ENCODE assay signal across 13 cellular contexts in the genomic region with DNA sequence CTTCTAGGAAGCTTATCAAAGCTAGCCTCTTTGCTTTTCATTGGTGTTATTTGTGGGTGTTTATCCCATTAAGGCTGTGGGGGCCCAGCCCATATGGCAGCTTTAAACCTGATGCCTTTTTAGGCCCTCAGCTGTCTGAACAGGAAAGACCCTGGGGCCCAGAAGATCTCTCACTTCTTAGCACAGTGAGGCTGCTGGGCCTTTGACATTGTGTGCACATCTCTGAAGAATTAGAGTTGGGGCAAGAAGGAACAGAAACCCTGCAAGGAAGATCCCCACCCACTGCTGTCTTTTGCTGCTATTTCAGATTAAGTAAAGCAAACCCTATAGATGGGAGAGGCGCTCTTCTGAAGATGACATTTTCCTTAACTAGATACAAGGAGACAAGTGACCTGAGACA.
A peak's percentile ranks its signal among the peaks of the same experiment; 100 is the strongest.
DNase-seq lines count a peak whose midpoint lies in the region; ATAC-seq and TF ChIP-seq lines count a peak whose summit lies in the region.
"Had no signal": no experiment of that assay in that cellular context is flagged by ENCODE, and none has a peak within 500 bp of the region (broad histone marks: within the 10 kb centered on the region; RNA-seq: fewer than 3 reads in every experiment).

No MANE protein-coding gene starts in this region.

- ATAC-seq in GM19372 (IDR thresholded peaks at IDR 0.05; ENCODE audit: low read depth, unreplicated experiment) (peak; percentile 84), HG02642 (IDR thresholded peaks at IDR 0.05; ENCODE audit: poor library complexity, unreplicated experiment) (peak; percentile 73), HG03521 (IDR thresholded peaks at IDR 0.05; ENCODE audit: unreplicated experiment) (peak; percentile 60), left cardiac atrium (no peak)
- ATAC-seq: HCT116 had no signal

- 93 to 97% methylated on average over 1 of the region's 1 CpG for WGBS in lower leg skin, 2 donors

- DNase-seq in GM10248 (ENCODE audit: extremely low spot score), result peak; percentile 61
- DNase-seq in lower leg skin (ENCODE audit: low spot score in 2 of 2), result no peak
- no peak for DNase-seq in left cardiac atrium
- no peak for DNase-seq in activated CD4-positive, alpha-beta T cell treated with anti-CD3 and anti-CD28 coated beads, Interleukin-2, amount 50 U/mL, for 4 hours
- no peak for DNase-seq in GOT3 (lab: John Stamatoyannopoulos, UW)
- DNase-seq: activated CD8-positive, alpha-beta memory T cell treated with anti-CD3 and anti-CD28 coated beads, Interleukin-2, amount 50 U/mL, for 4 hours; activated naive CD8-positive, alpha-beta T cell treated with anti-CD3 and anti-CD28 coated beads, Interleukin-2, amount 10 ng/mL, durations not matched to agents 7 days and 5 days; erythroblast; stimulated activated naive CD4-positive, alpha-beta T cell had no signal

- TF ChIP-seq POLR2A in lower leg skin (IDR thresholded peaks at IDR 0.05), result no peak

- TF ChIP-seq CTCF in GM10248 (IDR thresholded peaks at IDR 0.05; ENCODE audit: control extremely low read depth, extremely low read depth, low read depth, missing control alignments) (no peak), lower leg skin (IDR thresholded peaks at IDR 0.05) (no peak)

- intact Hi-C loops in lower leg skin (cut with DNase I; ENCODE audit: low total_unique reads) (no loop called here), left cardiac atrium (cut with DNase I) (no loop called here)

- POLR2A ChIA-PET in GM10248 (lab: Yijun Ruan, JAX), result no interaction called here

- H3K4me3 ChIP-seq in lower leg skin (ENCODE audit: low read depth, poor library complexity, severe bottlenecking), result no peak overlapping the region

- CTCF ChIA-PET in GM10248 (lab: Yijun Ruan, JAX), result interaction anchor here (1.1 to 2.9 kb wide), 5 partner anchors 9 to 74 kb away, joined by 3 to 16 read pairs (median 5); no protein-coding TSS in a partner anchor

Comparison
In these comparisons a context has a peak if more than half of its experiments do, and no peak if none do; other contexts are left out.
1. ATAC-seq: peak in GM19372 (single experiment), HG02642 (single experiment) and HG03521 (single experiment); none in left cardiac atrium (0 of 2).